2 cellular contexts compared by ENCODE assay signal in genomic region chr5:134028496-134028895, GRCh38.
TF ChIP-seq lines count a peak whose summit lies in the region.

No MANE protein-coding gene starts in this region.

TF ChIP-seq in IMR-90, 13 proteins besides CTCF, POLR2A, EP300 and RAD21:
- TF ChIP-seq FOS (IDR thresholded peaks at IDR 0.05; ENCODE audit: low read depth, low read length) = no peak
- no peak for TF ChIP-seq MAFK (IDR thresholded peaks at IDR 0.05; ENCODE audit: low read depth, low read length)
- no peak for TF ChIP-seq CHD1 (IDR thresholded peaks at IDR 0.05; ENCODE audit: low read depth, low read length)
- no peak for TF ChIP-seq RCOR1 (IDR thresholded peaks at IDR 0.05; ENCODE audit: insufficient replicate concordance, low read length)
- TF ChIP-seq NFE2L2 (IDR thresholded peaks at IDR 0.05; ENCODE audit: low read depth, low read length) = no peak
- no peak for TF ChIP-seq MAZ (IDR thresholded peaks at IDR 0.05; ENCODE audit: borderline replicate concordance, low read depth, low read length)
- TF ChIP-seq ELK1 (IDR thresholded peaks at IDR 0.05; ENCODE audit: borderline replicate concordance, low read depth, low read length) = no peak
- TF ChIP-seq MXI1 (IDR thresholded peaks at IDR 0.05; ENCODE audit: borderline replicate concordance, low read depth, low read length) = no peak
- TF ChIP-seq CEBPB (IDR thresholded peaks at IDR 0.05; ENCODE audit: low read depth, low read length) = no peak
- no peak for TF ChIP-seq BHLHE40 (IDR thresholded peaks at IDR 0.05; ENCODE audit: low read depth, low read length)
- TF ChIP-seq USF2 (IDR thresholded peaks at IDR 0.05; ENCODE audit: low read depth, low read length) = no peak
- no peak for TF ChIP-seq SMC3 (IDR thresholded peaks at IDR 0.05; ENCODE audit: low read depth, low read length)
- no peak for TF ChIP-seq RFX5 (IDR thresholded peaks at IDR 0.05; ENCODE audit: low read depth, low read length)

TF ChIP-seq in SK-N-SH, 30 proteins besides CTCF, POLR2A, EP300 and RAD21:
- TF ChIP-seq POLR2AphosphoS5 (IDR thresholded peaks at IDR 0.05; ENCODE audit: low read depth, low read length) (no peak), EZH2phosphoT487 (IDR thresholded peaks at IDR 0.05; ENCODE audit: borderline replicate concordance, low read depth) (no peak), SIN3A (IDR thresholded peaks at IDR 0.05; ENCODE audit: borderline replicate concordance, low read depth, low read length) (no peak)
TF ChIP-seq in SK-N-SH: peak in this region for 0.
